ENCODE assay signal across 9 cellular contexts in genomic region chr15:55290361-55291057, GRCh38. TPM values are rescaled to one million over a fixed set of nuclear protein-coding genes. Genes with fewer than 3 reads are reported as not detected.
DNase-seq lines count a peak whose midpoint lies in the region; ATAC-seq, FAIRE-seq and TF ChIP-seq lines count a peak whose summit lies in the region.
"Had no signal": no experiment of that assay in that cellular context is flagged by ENCODE, and none has a peak within 500 bp of the region (broad histone marks: within the 10 kb centered on the region; RNA-seq: fewer than 3 reads in every experiment).

No MANE protein-coding gene starts in this region.

- peak overlapping the region; percentile 82 for H3K27ac ChIP-seq in colonic mucosa

- H3K27me3 ChIP-seq in BE2C: no peaks in the 10 kb centered on the region
- no peaks in the 10 kb centered on the region for H3K27me3 ChIP-seq in colonic mucosa

- TF ChIP-seq CTCF in BE2C (IDR thresholded peaks at IDR 0.05; ENCODE audit: low read depth, low read length) (peak; percentile 95), colonic mucosa (IDR thresholded peaks at IDR 0.05) (peak; percentile 88)

- peak; percentile 90 for FAIRE-seq in GM19239 (lab: Jason Lieb, UNC)
- FAIRE-seq: colon had no signal

- H3K36me3 ChIP-seq in BE2C: no peaks in the 10 kb centered on the region
- H3K36me3 ChIP-seq in colonic mucosa: no peaks in the 10 kb centered on the region

- H3K4me3 ChIP-seq in BE2C (ENCODE audit: low read depth, low read length) (peak overlapping the region; percentile 94), colonic mucosa (peak overlapping the region; percentile 69)

- intact Hi-C loops in colonic mucosa (cut with DNase I): loop anchor here (2.0 to 10.0 kb wide), 2 partner anchors 72 to 144 kb away; no protein-coding TSS in a partner anchor

- H3K4me1 ChIP-seq in BE2C: no peaks in the 10 kb centered on the region
- H3K4me1 ChIP-seq in colonic mucosa: no peaks in the 10 kb centered on the region

- H3K9me3 ChIP-seq in BE2C (no peaks in the 10 kb centered on the region), colonic mucosa (no peaks in the 10 kb centered on the region)

- DNase-seq in BE2C (peak; percentile 87), GM19239 (ENCODE audit: insufficient read length, low spot score) (peak; percentile 58), NCI-H446 treated with DMSO at 0.1 percent for 48 hours (lab: John Stamatoyannopoulos, UW) (peak; percentile 40), colonic mucosa (peak; percentile 88), left kidney (ENCODE audit: low read depth, low spot score) (peak; percentile 95)
- DNase-seq in activated CD4-positive, alpha-beta T cell treated with anti-CD3 and anti-CD28 coated beads for 4 hours: peak; percentile 81 to 87
- peak; percentile 86 for DNase-seq in stimulated activated CD4-positive, alpha-beta T cell treated with anti-CD3 and anti-CD28 coated beads, Interleukin-1b, Interleukin-23, amount 100 ng/mL, for 48 hours

- peak overlapping the region; percentile 91 to 94 for H3K9ac ChIP-seq in colonic mucosa (ENCODE audit: low read depth in 2 of 2, low read length in 2 of 2)

- peak; percentile 77 for ATAC-seq in HG03432 (IDR thresholded peaks at IDR 0.05; ENCODE audit: unreplicated experiment)

RNA-seq across cellular contexts. Expression of gene RAB27A, which starts 0.9 kb away (rescaled TPM):
- polyA plus RNA-seq in BE2C (2012; ENCODE audit: insufficient read depth, insufficient read length, low read depth): 1.9 TPM
- total RNA-seq in colonic mucosa: 10 to 100 TPM; 46.0 to 69.6 TPM

RNA-seq across cellular contexts. Expression of gene PIGBOS1, which starts 28.4 kb away (rescaled TPM):
- polyA plus RNA-seq in BE2C (2012; ENCODE audit: insufficient read depth, insufficient read length, low read depth): 5.6 TPM
- total RNA-seq in colonic mucosa: 10 to 100 TPM; 11.8 to 13.0 TPM

RNA-seq across cellular contexts. Expression of gene PIGB, which starts 28.5 kb away (rescaled TPM):
- 3.6 TPM for polyA plus RNA-seq in BE2C (2012; ENCODE audit: insufficient read depth, insufficient read length, low read depth)
- 10 to 100 TPM; 15.0 to 15.8 TPM for total RNA-seq in colonic mucosa

Comparison
In these comparisons a context has a peak if more than half of its experiments do, and no peak if none do; other contexts are left out.
1. Peak in every context shown above with its lines: DNase-seq, ATAC-seq, H3K4me3 ChIP-seq and H3K27ac ChIP-seq.
2. DNase-seq: peak in every context shown above with its lines; median percentile 95 in left kidney; 88 in colonic mucosa; 87 in BE2C; 86 in stimulated activated CD4-positive, alpha-beta T cell treated with anti-CD3 and anti-CD28 coated beads, Interleukin-1b, Interleukin-23, amount 100 ng/mL, for 48 hours; 84 in activated CD4-positive, alpha-beta T cell treated with anti-CD3 and anti-CD28 coated beads for 4 hours; 58 in GM19239; 40 in NCI-H446 treated with DMSO at 0.1 percent for 48 hours.